Comparison of ENCODE assay signal across 8 cellular contexts in genomic region chr9:35490155-35490909, GRCh38. TPM values are rescaled to one million over a fixed set of nuclear protein-coding genes. Genes with fewer than 3 reads are reported as not detected.
DNase-seq lines count a peak whose midpoint lies in the region; ATAC-seq and TF ChIP-seq lines count a peak whose summit lies in the region.

No MANE protein-coding gene starts in this region.

- H3K27me3 Mint-ChIP-seq in Calu3 (ENCODE audit: unreplicated experiment) (no peaks in the 10 kb centered on the region), MCF 10A (ENCODE audit: insufficient read depth, unreplicated experiment) (no peaks in the 10 kb centered on the region)

- no peak; the same call in 1 of the 2 replicates for TF ChIP-seq EP300 in Ishikawa (IDR thresholded peaks at IDR 0.05; ENCODE audit: borderline replicate concordance)

- POLR2A ChIA-PET in MCF 10A (lab: Yijun Ruan, JAX) = interaction anchor here (0.6 to 2.1 kb wide), 22 partner anchors 16 to 591 kb away, joined by 3 to 17 read pairs (median 4); partner anchors contain the start of gene STOML2

- H3K36me3 Mint-ChIP-seq in Calu3 (ENCODE audit: insufficient read depth, unreplicated experiment) (peaks cover 18% of the 10 kb centered on the region), MCF 10A (ENCODE audit: insufficient read depth, unreplicated experiment) (peaks cover 5% of the 10 kb centered on the region)

- ATAC-seq in HG02870 (IDR thresholded peaks at IDR 0.05; ENCODE audit: unreplicated experiment) (no peak), GM21423 (IDR thresholded peaks at IDR 0.05; ENCODE audit: unreplicated experiment) (no peak), HG03196 (IDR thresholded peaks at IDR 0.05; ENCODE audit: unreplicated experiment) (no peak)

- intact Hi-C loops in Calu3 (cut with micrococcal nuclease; ENCODE audit: unreplicated experiment) = loop anchor here (2.0 kb wide), 1 partner anchor 62 kb away; no protein-coding TSS in a partner anchor
- intact Hi-C loops in MCF 10A (cut with micrococcal nuclease) = loop anchor here (1.0 to 2.0 kb wide), 2 partner anchors 20 to 26 kb away; no protein-coding TSS in a partner anchor
- intact Hi-C loops in spleen (cut with DNase I; ENCODE audit: low total_unique reads) = loop anchor here (10.0 kb wide), 1 partner anchor 64 kb away; no protein-coding TSS in a partner anchor

- H3K9me3 ChIP-seq in spleen = peaks cover 0 to 7% (median 0%) of the 10 kb centered on the region in 8 donors

- H3K27ac Mint-ChIP-seq in Calu3 (ENCODE audit: unreplicated experiment) (peak overlapping the region; percentile 75), MCF 10A (ENCODE audit: low read depth, unreplicated experiment) (peak overlapping the region; percentile 97)

- peaks cover 31% of the 10 kb centered on the region for H3K4me1 Mint-ChIP-seq in Calu3 (ENCODE audit: low read depth, unreplicated experiment)
- H3K4me1 Mint-ChIP-seq in MCF 10A (ENCODE audit: insufficient read depth, unreplicated experiment) = peaks cover 23% of the 10 kb centered on the region

- H3K27me3 ChIP-seq in spleen (replicated peaks in 1 of 7) = peaks cover 0 to 31% (median 9%) of the 10 kb centered on the region in 7 donors

- peak overlapping the region; percentile 63 to 90 (median 88) for H3K27ac ChIP-seq in spleen

- H3K4me3 ChIP-seq in spleen = peak overlapping the region; percentile 51 to 85 (median 62)

- peaks cover 0 to 54% (median 32%) of the 10 kb centered on the region in 6 donors for H3K4me1 ChIP-seq in spleen

- no peak for DNase-seq in Calu3
- DNase-seq in MCF 10A (ENCODE audit: unreplicated experiment) = peak; percentile 49
- peak; percentile 73 for DNase-seq in islet precursor cell
- DNase-seq in spleen = peak; percentile 82

- no peak for TF ChIP-seq RAD21 in Ishikawa (IDR thresholded peaks at IDR 0.05; ENCODE audit: low read depth)

- WGBS in spleen, 5 donors = 15 to 24% (median 18%) methylated on average over 37 to 44 of the region's 44 CpGs

- H3K4me3 Mint-ChIP-seq in Calu3 (ENCODE audit: low read depth, unreplicated experiment) (peak overlapping the region; percentile 83), MCF 10A (ENCODE audit: unreplicated experiment) (peak overlapping the region; percentile 93)

- H3K9me3 Mint-ChIP-seq in Calu3 (ENCODE audit: low read depth, unreplicated experiment) (no peaks in the 10 kb centered on the region), MCF 10A (ENCODE audit: unreplicated experiment) (no peaks in the 10 kb centered on the region)

- TF ChIP-seq POLR2A in spleen (IDR thresholded peaks at IDR 0.05) = no peak

- H3K36me3 ChIP-seq in spleen = no peaks in the 10 kb centered on the region

- CTCF ChIA-PET in Calu3 (lab: Charles Lee) (interaction anchor here (0.6 to 1.7 kb wide), 6 partner anchors 11 to 63 kb away, joined by 3 to 15 read pairs (median 4); no protein-coding TSS in a partner anchor), MCF 10A (lab: Yijun Ruan, JAX) (interaction anchor here (0.6 to 2.1 kb wide), 10 partner anchors 14 to 64 kb away, joined by 3 to 20 read pairs (median 3); no protein-coding TSS in a partner anchor)

- TF ChIP-seq CTCF in Calu3 (IDR thresholded peaks at IDR 0.05; ENCODE audit: unreplicated experiment) (no peak), MCF 10A (IDR thresholded peaks at IDR 0.05; ENCODE audit: unreplicated experiment) (no peak), spleen (IDR thresholded peaks at IDR 0.05 in 8 of 11, conservative IDR thresholded peaks at IDR 0.05 in 3 of 11) (no peak)

- BruUV-seq in Calu3 (replicated peaks; lab: Mats Ljungman, UMichigan) (no TSS peak), MCF 10A (replicated peaks; lab: Mats Ljungman, UMichigan) (no TSS peak)

TF ChIP-seq in Ishikawa, 13 proteins besides CTCF, POLR2A, EP300 and RAD21:
- peak; percentile 94 for TF ChIP-seq ZBTB7A (IDR thresholded peaks at IDR 0.05; ENCODE audit: low read depth)
- no peak for TF ChIP-seq FOXM1 (IDR thresholded peaks at IDR 0.05; ENCODE audit: borderline replicate concordance, low read depth)

RNA-seq across cellular contexts. Expression of gene RUSC2, which starts 0.4 kb away (rescaled TPM):
- 8.6 and 10.5 TPM in 2 replicates for total RNA-seq in Calu3 (2022)
- total RNA-seq in MCF 10A (2022) = 27.8 and 30.5 TPM in 2 replicates
- total RNA-seq in spleen = 10 to 100 TPM; 11.5 to 41.9 (median 15.0) TPM
- 10 to 100 TPM in 1 of 3 donors, 1 to 10 TPM in 2; 2.5 to 12.1 (median 5.3) TPM for polyA plus RNA-seq in spleen
